In the genomic region with DNA sequence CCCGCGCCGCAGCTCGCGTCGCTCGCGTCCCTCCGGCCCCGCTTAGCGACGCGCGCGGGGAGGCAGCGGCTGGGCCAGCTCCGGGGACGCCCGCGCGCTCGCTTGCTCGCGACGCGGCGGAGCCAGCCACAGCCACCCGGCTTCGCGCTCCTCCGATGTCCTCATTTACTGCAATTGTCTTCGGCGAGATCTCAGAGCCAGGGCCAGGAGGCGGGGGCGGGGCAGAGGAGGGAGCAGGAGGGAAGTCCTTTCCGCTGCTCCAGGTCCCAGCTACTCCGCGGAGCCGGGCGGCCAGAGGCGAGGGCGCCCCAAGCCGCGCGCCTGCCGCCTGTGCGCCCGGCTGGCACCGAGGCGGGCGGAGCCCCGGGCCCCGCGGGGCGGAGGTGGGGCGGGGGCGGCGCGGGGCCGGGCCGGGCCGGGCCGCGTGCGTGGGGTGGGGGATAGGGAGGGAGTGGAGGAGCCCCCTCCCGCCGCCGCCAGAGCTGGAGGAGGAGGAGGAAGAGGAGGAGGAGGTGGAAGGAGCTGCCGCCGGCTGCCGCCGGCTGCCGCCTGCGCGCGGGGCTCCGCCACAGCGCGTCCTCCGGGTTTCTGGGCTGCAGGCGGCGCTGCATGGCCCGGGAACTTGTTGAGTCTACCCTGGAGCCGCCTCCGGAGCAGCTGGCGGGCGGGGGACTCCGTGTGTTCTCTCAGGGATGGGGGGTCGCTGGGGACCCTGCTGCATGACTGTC, we compare ENCODE assay signal across 8 cellular contexts. TPM values are rescaled to one million over a fixed set of nuclear protein-coding genes. Genes with fewer than 3 reads are reported as not detected.
DNase-seq lines count a peak whose midpoint lies in the region; ATAC-seq, FAIRE-seq and TF ChIP-seq lines count a peak whose summit lies in the region.

TSS of gene INSYN2A (minus strand) at position 365 of the 728 bp plus-strand sequence. CDS start 20,196 bp downstream, outside the sequence.

- no peaks in the 10 kb centered on the region for H3K9me3 ChIP-seq in thyroid gland

- no peaks in the 10 kb centered on the region for H3K27me3 ChIP-seq in bronchial epithelial cell (ENCODE audit: control insufficient read depth, insufficient read depth, low read length)
- H3K27me3 ChIP-seq in kidney epithelial cell (ENCODE audit: control insufficient read depth, insufficient read depth, low read length): peaks cover 10% of the 10 kb centered on the region
- H3K27me3 ChIP-seq in thyroid gland: no peaks in the 10 kb centered on the region

- peaks cover 7 to 18% of the 10 kb centered on the region in 2 donors for H3K4me1 ChIP-seq in thyroid gland

- intact Hi-C loops in thyroid gland (cut with DNase I): no loop called here

- WGBS in thyroid gland, 2 donors: 1 to 3% methylated on average over 23 to 28 of the region's 89 CpGs

- DNase-seq in NCI-H345 (lab: John Stamatoyannopoulos, UW) (peak; percentile 45), NCI-H345 treated with DMSO at 0.1 percent for 48 hours (lab: John Stamatoyannopoulos, UW; ENCODE audit: unreplicated experiment) (no peak), bronchial epithelial cell (ENCODE audit: low read depth) (peak; percentile 25), kidney epithelial cell (ENCODE audit: low read depth) (no peak), thyroid gland (peak; percentile 36 to 38), DMS153 (lab: John Stamatoyannopoulos, UW) (no peak)
- DNase-seq in activated effector memory CD4-positive, alpha-beta T cell treated with anti-CD3 and anti-CD28 coated beads, Interleukin-2, amount 50 U/mL, for 16 hours: no peak

- TF ChIP-seq POLR2A in thyroid gland (IDR thresholded peaks at IDR 0.05): no peak

- peak; percentile 40 for TF ChIP-seq CTCF in bronchial epithelial cell (IDR thresholded peaks at IDR 0.05; ENCODE audit: insufficient read depth, low read length, severe bottlenecking)
- peak; percentile 31 for TF ChIP-seq CTCF in kidney epithelial cell (IDR thresholded peaks at IDR 0.05; ENCODE audit: insufficient read depth, low read length, poor library complexity, severe bottlenecking)
- TF ChIP-seq CTCF in thyroid gland (IDR thresholded peaks at IDR 0.05): peak in 1 of 6 experiments; percentile 5

- H3K4me3 ChIP-seq in bronchial epithelial cell (ENCODE audit: low read depth, low read length) (peak within 1 kb of the TSS; percentile 36), kidney epithelial cell (ENCODE audit: low read depth, low read length) (peak within 1 kb of the TSS; percentile 37), thyroid gland (replicated peaks in 1 of 3) (peak within 1 kb of the TSS in 1 of 3 donors; percentile 29)

- no peak within 1 kb of the TSS for H3K27ac ChIP-seq in thyroid gland

- FAIRE-seq in bronchial epithelial cell (lab: Jason Lieb, UNC): no peak

- H3K36me3 ChIP-seq in bronchial epithelial cell (ENCODE audit: control insufficient read depth, insufficient read depth, low read length) (no peaks in the 10 kb centered on the region), kidney epithelial cell (ENCODE audit: control insufficient read depth, insufficient read depth, low read length) (no peaks in the 10 kb centered on the region), thyroid gland (no peaks in the 10 kb centered on the region)

- ATAC-seq in GM19035 (IDR thresholded peaks at IDR 0.05; ENCODE audit: unreplicated experiment): no peak

RNA-seq across cellular contexts. Expression of gene INSYN2A, which starts in this region (rescaled TPM):
- total RNA-seq in bronchial epithelial cell (under 0.01 TPM in 1 of 2 replicates, not detected in the other), kidney epithelial cell (under 0.01 and 0.04 TPM in 2 replicates), thyroid gland (under 1 TPM in 1 of 4 donors, not detected in 3; 0.27 TPM)

Comparison
In these comparisons a context has a peak if more than half of its experiments do, and no peak if none do; other contexts are left out.
1. Peak in DNase-seq and H3K4me3 ChIP-seq in bronchial epithelial cell; RNA of the gene not detected or under 1 TPM.
2. Peak in DNase-seq in thyroid gland; RNA of the gene not detected or under 1 TPM.